In the genomic region with DNA sequence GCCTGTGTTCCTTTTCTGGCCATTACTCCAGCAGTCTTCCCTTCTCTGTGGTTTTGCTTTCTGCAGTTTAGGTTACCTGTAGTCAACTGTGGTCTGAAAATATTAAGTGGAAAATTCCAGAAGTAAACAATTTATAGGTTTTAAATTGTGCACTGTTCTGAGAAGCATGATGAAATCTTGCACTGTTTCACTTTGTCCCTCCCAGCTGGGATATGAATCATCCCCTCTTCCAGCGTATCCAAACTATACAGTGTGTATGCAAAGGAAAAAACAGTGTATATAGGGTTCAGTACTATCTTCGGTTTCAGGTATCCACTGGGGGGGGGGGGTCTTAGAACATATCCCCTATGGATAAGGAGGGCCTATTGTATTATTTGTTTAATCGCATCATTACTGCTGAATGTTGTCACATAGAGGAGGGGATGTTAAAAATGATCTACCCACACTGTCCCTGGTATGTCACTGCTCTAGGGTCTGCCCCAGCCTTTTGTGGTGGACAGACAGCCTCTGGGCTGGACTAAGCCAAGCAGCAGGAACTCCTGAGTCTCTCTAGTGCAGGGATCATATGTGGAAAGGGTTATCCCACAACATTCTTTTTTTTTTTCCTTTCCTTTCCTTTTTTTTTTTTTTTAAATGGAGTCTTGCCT, we compare ENCODE assay signal across 9 cellular contexts.
A peak's percentile ranks its signal among the peaks of the same experiment; 100 is the strongest.
DNase-seq lines count a peak whose midpoint lies in the region; ATAC-seq, FAIRE-seq and TF ChIP-seq lines count a peak whose summit lies in the region.
"Had no signal": no experiment of that assay in that cellular context is flagged by ENCODE, and none has a peak within 500 bp of the region (broad histone marks: within the 10 kb centered on the region; RNA-seq: fewer than 3 reads in every experiment).

No MANE protein-coding gene starts in this region.

- H3K4me1 ChIP-seq in OCI-LY7 (ENCODE audit: insufficient read depth, low read length, poor library complexity, severe bottlenecking) (peaks cover 60% of the 10 kb centered on the region), mammary epithelial cell (ENCODE audit: insufficient read depth, low read length) (peaks cover 24% of the 10 kb centered on the region)

- H3K9me2 ChIP-seq in OCI-LY7 (ENCODE audit: insufficient read depth, low read length), result no peaks in the 10 kb centered on the region

- H3K4me3 ChIP-seq in OCI-LY7 (ENCODE audit: low read depth, low read length, poor library complexity, severe bottlenecking) (peak overlapping the region; percentile 54), mammary epithelial cell (replicated peaks in 1 of 3; ENCODE audit: insufficient read depth in 1 of 3, low read depth in 2 of 3, low read length in 3 of 3) (peak overlapping the region in 1 of 3 experiments; percentile 19), skeletal muscle cell (ENCODE audit: low read depth, low read length) (no peak overlapping the region)

- DNase-seq in GM18507 (ENCODE audit: extremely low spot score, insufficient read length, low read depth) (no peak), OCI-LY7 (ENCODE audit: low spot score) (no peak), mammary epithelial cell (peak; percentile 78), skeletal muscle cell (ENCODE audit: low read depth) (peak; percentile 57), NCI-H1092 treated with DMSO at 0.1 percent for 48 hours (lab: John Stamatoyannopoulos, UW) (no peak)
- DNase-seq: NCI-H2171 had no signal

- H3K36me3 ChIP-seq in OCI-LY7 (ENCODE audit: insufficient read depth, low read length) (no peaks in the 10 kb centered on the region), mammary epithelial cell (ENCODE audit: insufficient read depth, low read length) (no peaks in the 10 kb centered on the region)

- peak overlapping the region; percentile 7; the same call in 1 of the 2 replicates for H2AFZ ChIP-seq in OCI-LY7 (ENCODE audit: low read length)
- peak overlapping the region; percentile 66 for H2AFZ ChIP-seq in mammary epithelial cell (ENCODE audit: low read depth, low read length)

- H3K27ac ChIP-seq in OCI-LY7 (ENCODE audit: low read depth, low read length, poor library complexity, severe bottlenecking) (peak overlapping the region; percentile 97), mammary epithelial cell (ENCODE audit: insufficient read depth, low read depth, low read length) (peak overlapping the region; percentile 70)
- H3K27ac ChIP-seq: VCaP had no signal

- dilution Hi-C loops in mammary epithelial cell (cut with HindIII; ENCODE audit: low sequenced_read_pairs), result no loop called here

- TF ChIP-seq CTCF in OCI-LY7 (conservative IDR thresholded peaks at IDR 0.05; ENCODE audit: low read length), result no peak
- TF ChIP-seq CTCF in mammary epithelial cell (conservative IDR thresholded peaks at IDR 0.05 in 1 of 2, IDR thresholded peaks at IDR 0.05 in 1 of 2; ENCODE audit: extremely low read depth in 1 of 2, insufficient read depth in 1 of 2, low read depth in 1 of 2, low read length in 2 of 2), result no peak

- H3K9ac ChIP-seq in mammary epithelial cell (ENCODE audit: insufficient read depth, low read length), result no peak overlapping the region

- WGBS in mammary epithelial cell (ENCODE audit: low coverage, missing lambda C conversion rate), result 38% methylated on average over 3 of the region's 3 CpGs

- CTCF ChIA-PET in OCI-LY7 (lab: Charles Lee; ENCODE audit: unreplicated experiment), result no interaction called here
- CTCF ChIA-PET in mammary epithelial cell (lab: Charles Lee; ENCODE audit: low non-redundant PET), result no interaction called here

- no peaks in the 10 kb centered on the region for H3K27me3 ChIP-seq in mammary epithelial cell (ENCODE audit: insufficient read depth, low read length)

- ATAC-seq in HG03442 (IDR thresholded peaks at IDR 0.05; ENCODE audit: unreplicated experiment) (no peak), HG03521 (IDR thresholded peaks at IDR 0.05; ENCODE audit: unreplicated experiment) (no peak)

- in situ Hi-C loops in mammary epithelial cell (cut with MboI; ENCODE audit: low sequenced_read_pairs in 2 of 2), result no loop called here

- H3K4me2 ChIP-seq in OCI-LY7 (ENCODE audit: low read length), result peak overlapping the region; percentile 89
- peak overlapping the region; percentile 67 for H3K4me2 ChIP-seq in mammary epithelial cell (ENCODE audit: insufficient read depth, low read depth, low read length)

- no peaks in the 10 kb centered on the region for H3K79me2 ChIP-seq in OCI-LY7 (ENCODE audit: insufficient read depth, low read depth, low read length)
- no peaks in the 10 kb centered on the region for H3K79me2 ChIP-seq in mammary epithelial cell (ENCODE audit: insufficient read depth, low read length)

- intact Hi-C loops in OCI-LY7 (cut with micrococcal nuclease; ENCODE audit: unreplicated experiment) (no loop called here), mammary epithelial cell (cut with micrococcal nuclease) (no loop called here)

- POLR2A ChIA-PET in OCI-LY7 (lab: Charles Lee), result interaction anchor here (0.7 to 1.3 kb wide), 5 partner anchors 15 to 524 kb away, joined by 3 to 5 read pairs (median 3); no protein-coding TSS in a partner anchor

- H4K20me1 ChIP-seq in OCI-LY7 (ENCODE audit: insufficient read depth, low read length), result no peaks in the 10 kb centered on the region
- H4K20me1 ChIP-seq in mammary epithelial cell (ENCODE audit: insufficient read depth, low read length), result no peaks in the 10 kb centered on the region

- peak; percentile 64 for FAIRE-seq in GM18507 (lab: Jason Lieb, UNC)

- H3K9me3 ChIP-seq in OCI-LY7 (ENCODE audit: low read length), result no peaks in the 10 kb centered on the region
- H3K9me3 ChIP-seq in mammary epithelial cell (replicated peaks; ENCODE audit: insufficient read depth, low read length), result no peaks in the 10 kb centered on the region

- BruUV-seq in OCI-LY7 (replicated peaks; lab: Mats Ljungman, UMichigan), result no TSS peak
- BruUV-seq in mammary epithelial cell (replicated peaks; lab: Mats Ljungman, UMichigan), result TSS peak; percentile 56

Comparison
In these comparisons a context has a peak if more than half of its experiments do, and no peak if none do; other contexts are left out.
1. DNase-seq: peak in mammary epithelial cell (single experiment) and skeletal muscle cell (single experiment); none in GM18507 (single experiment), OCI-LY7 (single experiment) and NCI-H1092 treated with DMSO at 0.1 percent for 48 hours (single experiment).